22 cellular contexts compared by ENCODE assay signal in the genomic region with DNA sequence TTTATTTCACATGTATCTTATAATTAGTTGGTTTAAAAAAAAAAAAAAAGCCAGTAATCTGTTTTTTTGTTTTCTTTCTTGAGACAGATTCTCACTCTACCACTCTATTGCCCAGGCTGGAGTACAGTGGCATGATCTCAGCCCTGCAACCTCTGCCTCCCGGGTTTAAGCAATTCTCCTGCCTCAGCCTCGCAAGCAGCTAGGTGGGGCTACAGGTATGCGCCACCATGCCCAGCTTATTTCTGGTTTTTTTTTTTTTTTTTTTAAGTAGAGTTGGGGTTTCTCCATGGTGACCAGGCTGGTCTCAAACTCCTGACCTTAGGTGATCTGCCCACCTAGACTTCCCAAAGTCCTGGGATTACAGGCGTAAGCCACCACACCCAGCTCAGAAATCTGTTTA.
"Had no signal": no experiment of that assay in that cellular context is flagged by ENCODE, and none has a peak within 500 bp of the region (broad histone marks: within the 10 kb centered on the region; RNA-seq: fewer than 3 reads in every experiment).

No MANE protein-coding gene starts in this region.

- H3K9me3 ChIP-seq: esophagus squamous epithelium, tibial artery had no signal

- H3K4me3 Mint-ChIP-seq: activated CD8-positive, alpha-beta memory T cell treated with anti-CD3 and anti-CD28 coated beads, Interleukin-2, amount 10 ng/mL, durations not matched to agents 7 days and 5 days; activated naive CD8-positive, alpha-beta T cell; natural killer cell treated with Interleukin-12 subunit alpha and Interleukin-12 subunit beta and Interleukin-15 and Interleukin-18, amount 100 ng/mL, for 72 hours; stimulated activated naive B cell treated with anti-CD40 and anti-IgM and Interleukin-4, amounts not matched to agents 10 μg/mL and 1 μg/mL and 100 μg/mL, for 72 hours; T-helper 2 cell treated with Interferon-gamma antibody and Interleukin-4, amounts not matched to agents 5 μg/mL and 100 μg/mL, for 36 hours had no signal

- H3K27ac ChIP-seq: esophagus squamous epithelium, right atrium auricular region, tibial artery, uterus had no signal

- H3K36me3 Mint-ChIP-seq: stimulated activated naive B cell treated with anti-CD40 and anti-IgM and Interleukin-4, amounts not matched to agents 10 μg/mL and 1 μg/mL and 100 μg/mL, for 72 hours had no signal

- DNase-seq: activated CD4-positive, alpha-beta T cell treated with anti-CD3 and anti-CD28 coated beads, Interleukin-2, amount 50 U/mL, for 4 hours; activated CD8-positive, alpha-beta memory T cell treated with anti-CD3 and anti-CD28 coated beads, Interleukin-2, amount 10 ng/mL, durations not matched to agents 7 days and 5 days; activated effector memory CD4-positive, alpha-beta T cell treated with anti-CD3 and anti-CD28 coated beads, Interleukin-2, amount 50 U/mL, for 16 hours; activated T-cell treated with anti-CD3 and anti-CD28 coated beads, Interleukin-2, amount 50 U/mL, for 48 hours; amniotic stem cell; caudate nucleus; esophagus squamous epithelium; hippocampal formation; left ventricle myocardium superior; mesenchymal stem cell; occipital lobe; stimulated activated CD4-positive, alpha-beta T cell treated with anti-CD3 and anti-CD28 coated beads, Interleukin-15, amount 100 ng/mL, for 24 hours; stimulated activated CD4-positive, alpha-beta T cell treated with anti-CD3 and anti-CD28 coated beads, Interleukin-4, amount 100 ng/mL, for 1 hour; stimulated activated naive B cell treated with anti-CD40 and anti-IgM and Interleukin-4, amounts not matched to agents 10 μg/mL and 1 μg/mL and 100 μg/mL, for 72 hours; tibial artery; uterus had no signal

- H3K4me1 ChIP-seq: esophagus squamous epithelium, right atrium auricular region, tibial artery, uterus had no signal

- H3K4me3 ChIP-seq: esophagus squamous epithelium, right atrium auricular region, tibial artery, uterus had no signal

- H3K27me3 Mint-ChIP-seq: progenitor cell of endocrine pancreas had no signal

- H3K36me3 ChIP-seq: esophagus squamous epithelium, right atrium auricular region, tibial artery, uterus had no signal

- H3K9me3 Mint-ChIP-seq: natural killer cell treated with Interleukin-12 subunit alpha and Interleukin-12 subunit beta and Interleukin-15 and Interleukin-18, amount 100 ng/mL, for 72 hours; T-helper 2 cell treated with Interferon-gamma antibody and Interleukin-4, amounts not matched to agents 5 μg/mL and 100 μg/mL, for 36 hours had no signal

- ATAC-seq: activated CD4-positive, CD25-positive, alpha-beta regulatory T cell treated with anti-CD3 and anti-CD28 coated beads, Interleukin-2, amount 50 U/mL, for 24 hours; activated CD8-positive, alpha-beta memory T cell treated with anti-CD3 and anti-CD28 coated beads, Interleukin-2, amount 10 ng/mL, durations not matched to agents 7 days and 5 days; left ventricle myocardium superior; natural killer cell treated with Interleukin-12 subunit alpha and Interleukin-12 subunit beta and Interleukin-15 and Interleukin-18, amount 100 ng/mL, for 72 hours had no signal

- H3K27ac Mint-ChIP-seq: activated CD8-positive, alpha-beta memory T cell treated with anti-CD3 and anti-CD28 coated beads, Interleukin-2, amount 10 ng/mL, durations not matched to agents 7 days and 5 days; activated naive CD8-positive, alpha-beta T cell; natural killer cell treated with Interleukin-12 subunit alpha and Interleukin-12 subunit beta and Interleukin-15 and Interleukin-18, amount 100 ng/mL, for 72 hours; progenitor cell of endocrine pancreas; stimulated activated naive B cell treated with anti-CD40 and anti-IgM and Interleukin-4, amounts not matched to agents 10 μg/mL and 1 μg/mL and 100 μg/mL, for 72 hours; T-helper 2 cell treated with Interferon-gamma antibody and Interleukin-4, amounts not matched to agents 5 μg/mL and 100 μg/mL, for 36 hours had no signal

- H3K27me3 ChIP-seq: esophagus squamous epithelium, right atrium auricular region, tibial artery, uterus had no signal
